ENCODE assay signal across 1 cellular context in the genomic region with DNA sequence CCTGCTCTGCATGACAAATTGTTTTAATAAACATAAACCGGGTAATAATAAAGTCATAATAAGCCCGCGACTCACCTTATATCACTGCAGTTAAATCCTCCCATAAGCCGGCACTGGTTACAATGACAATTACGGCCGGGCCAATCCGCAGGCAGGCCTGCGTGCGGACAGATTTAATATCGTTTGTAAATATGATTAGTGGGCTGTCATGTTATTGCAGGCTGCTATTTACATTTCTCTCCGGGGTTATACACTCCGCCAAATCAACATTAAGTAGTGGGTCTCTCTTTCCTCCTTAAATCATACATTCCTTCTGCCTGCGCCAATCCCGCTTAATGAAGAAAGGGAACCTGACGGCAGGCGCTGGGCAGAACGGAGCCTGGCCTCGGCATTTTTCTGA.
TF ChIP-seq lines count a peak whose summit lies in the region.

No MANE protein-coding gene starts in this region.

TF ChIP-seq in HEK293, 187 proteins besides CTCF, POLR2A, EP300 and RAD21 (continued from another document):
- TF ChIP-seq, protein P1, sequence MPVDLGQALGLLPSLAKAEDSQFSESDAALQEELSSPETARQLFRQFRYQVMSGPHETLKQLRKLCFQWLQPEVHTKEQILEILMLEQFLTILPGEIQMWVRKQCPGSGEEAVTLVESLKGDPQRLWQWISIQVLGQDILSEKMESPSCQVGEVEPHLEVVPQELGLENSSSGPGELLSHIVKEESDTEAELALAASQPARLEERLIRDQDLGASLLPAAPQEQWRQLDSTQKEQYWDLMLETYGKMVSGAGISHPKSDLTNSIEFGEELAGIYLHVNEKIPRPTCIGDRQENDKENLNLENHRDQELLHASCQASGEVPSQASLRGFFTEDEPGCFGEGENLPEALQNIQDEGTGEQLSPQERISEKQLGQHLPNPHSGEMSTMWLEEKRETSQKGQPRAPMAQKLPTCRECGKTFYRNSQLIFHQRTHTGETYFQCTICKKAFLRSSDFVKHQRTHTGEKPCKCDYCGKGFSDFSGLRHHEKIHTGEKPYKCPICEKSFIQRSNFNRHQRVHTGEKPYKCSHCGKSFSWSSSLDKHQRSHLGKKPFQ (tag by site-specific recombination; IDR thresholded peaks at IDR 0.05), result no peak
- no peak for TF ChIP-seq GFI1B (tag by site-specific recombination; IDR thresholded peaks at IDR 0.05)
